14 cellular contexts compared by ENCODE assay signal in genomic region chr11:43583548-43583947, GRCh38.
A peak's percentile ranks its signal among the peaks of the same experiment; 100 is the strongest.
DNase-seq lines count a peak whose midpoint lies in the region; TF ChIP-seq lines count a peak whose summit lies in the region.
"Had no signal": no experiment of that assay in that cellular context is flagged by ENCODE, and none has a peak within 500 bp of the region (broad histone marks: within the 10 kb centered on the region; RNA-seq: fewer than 3 reads in every experiment).

No MANE protein-coding gene starts in this region.

- H3K9me3 ChIP-seq in ES-I3 (ENCODE audit: control insufficient read depth, insufficient read depth, low read length) (no peaks in the 10 kb centered on the region), HUES64 (ENCODE audit: insufficient read depth, low read depth, low read length) (no peaks in the 10 kb centered on the region), iPS-18a (ENCODE audit: control insufficient read depth, low read depth, low read length) (no peaks in the 10 kb centered on the region), neural progenitor cell (ENCODE audit: low read depth) (no peaks in the 10 kb centered on the region)
- H3K9me3 ChIP-seq: Caco-2 had no signal

- no peak overlapping the region for H3K27ac ChIP-seq in HUES64 (ENCODE audit: low read depth, low read length)
- H3K27ac ChIP-seq in iPS-18a (ENCODE audit: low read length): no peak overlapping the region
- no peak overlapping the region for H3K27ac ChIP-seq in neural progenitor cell
- H3K27ac ChIP-seq: BLaER1 had no signal

- peak overlapping the region; percentile 43 for H3K4me2 ChIP-seq in neural progenitor cell
- H3K4me2 ChIP-seq: BLaER1 had no signal

- H3K36me3 Mint-ChIP-seq in neural progenitor cell: no peaks in the 10 kb centered on the region

- no peaks in the 10 kb centered on the region for H3K79me2 ChIP-seq in neural progenitor cell (ENCODE audit: low read depth)

- no peaks in the 10 kb centered on the region for H3K9me3 Mint-ChIP-seq in neural progenitor cell

- peaks cover 25% of the 10 kb centered on the region for H3K4me1 Mint-ChIP-seq in neural progenitor cell

- H3K4me3 Mint-ChIP-seq in neural progenitor cell: no peak overlapping the region

- WGBS in HUES64: 68% methylated on average over 5 of the region's 6 CpGs

- no peaks in the 10 kb centered on the region for H3K36me3 ChIP-seq in ES-I3 (ENCODE audit: insufficient read depth, low read length)
- no peaks in the 10 kb centered on the region for H3K36me3 ChIP-seq in HUES64 (ENCODE audit: insufficient read depth, low read length)
- H3K36me3 ChIP-seq in iPS-18a (ENCODE audit: control insufficient read depth, low read depth, low read length): no peaks in the 10 kb centered on the region
- H3K36me3 ChIP-seq in neural progenitor cell: no peaks in the 10 kb centered on the region
- H3K36me3 ChIP-seq: BLaER1 had no signal

- H3K9ac ChIP-seq in ES-I3 (ENCODE audit: low read depth, low read length) (peak overlapping the region; percentile 9; the same call in 1 of the 2 replicates), HUES64 (ENCODE audit: low read depth, low read length) (no peak overlapping the region), iPS-18a (ENCODE audit: low read length) (no peak overlapping the region), neural progenitor cell (no peak overlapping the region)
- H3K9ac ChIP-seq: BLaER1 had no signal

- peaks cover 5% of the 10 kb centered on the region for H3F3A ChIP-seq in neural progenitor cell (ENCODE audit: low read depth)

- H3K27me3 Mint-ChIP-seq in neural progenitor cell (ENCODE audit: insufficient read depth, low read depth): peaks cover 62% of the 10 kb centered on the region

- H2AFZ ChIP-seq in neural progenitor cell (replicated peaks): no peak overlapping the region

- H3K4me1 ChIP-seq in ES-I3 (ENCODE audit: insufficient read depth, low read length) (no peaks in the 10 kb centered on the region), HUES64 (ENCODE audit: insufficient read depth, low read length) (peaks cover 14% of the 10 kb centered on the region), iPS-18a (ENCODE audit: control insufficient read depth, low read depth, low read length) (peaks cover 12% of the 10 kb centered on the region), neural progenitor cell (peaks cover 14% of the 10 kb centered on the region)
- H3K4me1 ChIP-seq: BLaER1, Caco-2 had no signal

- no peak for DNase-seq in neural progenitor cell (ENCODE audit: low spot score)
- no peak for DNase-seq in SIG-M5 (lab: John Stamatoyannopoulos, UW)
- no peak for DNase-seq in NCI-H187 treated with DMSO at 0.1 percent for 48 hours (lab: John Stamatoyannopoulos, UW)
- no peak for DNase-seq in SHP77 treated with DMSO at 0.1 percent for 48 hours (lab: John Stamatoyannopoulos, UW)
- DNase-seq: 8988T; AML-193; Caco-2; CD8-positive, alpha-beta memory T cell; DND-41; GF-D8 had no signal

- TF ChIP-seq CTCF in neural progenitor cell (IDR thresholded peaks at IDR 0.05): no peak

- H3K4me3 ChIP-seq in HUES64 (ENCODE audit: low read length): peak overlapping the region; percentile 57
- H3K4me3 ChIP-seq in iPS-18a (ENCODE audit: low read length): peak overlapping the region; percentile 22
- peak overlapping the region; percentile 18 for H3K4me3 ChIP-seq in neural progenitor cell
- H3K4me3 ChIP-seq: BLaER1 had no signal

- H3K27ac Mint-ChIP-seq in neural progenitor cell: no peak overlapping the region

- peaks cover 78% of the 10 kb centered on the region for H3K27me3 ChIP-seq in HUES64 (ENCODE audit: insufficient read depth, low read length)
- peaks cover 79% of the 10 kb centered on the region for H3K27me3 ChIP-seq in iPS-18a (ENCODE audit: control insufficient read depth, insufficient read depth, low read length)
- peaks cover 99% of the 10 kb centered on the region for H3K27me3 ChIP-seq in neural progenitor cell

- peaks cover 37% of the 10 kb centered on the region for H4K20me1 ChIP-seq in neural progenitor cell (ENCODE audit: low read depth)
- H4K20me1 ChIP-seq: BLaER1 had no signal
